ENCODE assay signal across 8 cellular contexts in genomic region chr1:104263110-104263509, GRCh38.
DNase-seq lines count a peak whose midpoint lies in the region; ATAC-seq and TF ChIP-seq lines count a peak whose summit lies in the region.
"Not testable (repeated sequence)": the region's sequence is repeated elsewhere in the genome, so short reads cannot be mapped to it uniquely, and the experiment has no call there.

No MANE protein-coding gene starts in this region.

- H3K79me2 ChIP-seq in hepatocyte = not testable (repeated sequence)

- H3K36me3 ChIP-seq in BE2C; GM06990 (ENCODE audit: control insufficient read depth, insufficient read depth, low read length); RWPE2 (ENCODE audit: low read depth); hepatocyte (replicated peaks; ENCODE audit: insufficient read depth, low read depth): not testable (repeated sequence)

- WGBS in hepatocyte (ENCODE audit: low lambda C conversion rate, missing lambda C conversion rate) = 85% methylated on average over 14 of the region's 14 CpGs

- not testable (repeated sequence) for ATAC-seq in RWPE2 (ENCODE audit: low read depth)

- H2AFZ ChIP-seq in hepatocyte = not testable (repeated sequence)

- H3K9me3 ChIP-seq in BE2C; RWPE2 (ENCODE audit: severe bottlenecking); hepatocyte (ENCODE audit: low read depth): not testable (repeated sequence)

- H4K20me1 ChIP-seq in hepatocyte (ENCODE audit: insufficient read depth, poor library complexity, severe bottlenecking) = not testable (repeated sequence)

- not testable (repeated sequence) for H3K27ac ChIP-seq in RWPE2 (ENCODE audit: poor library complexity, severe bottlenecking); hepatocyte

- not testable (repeated sequence) for H3K4me3 Mint-ChIP-seq in chondrocyte (ENCODE audit: unreplicated experiment); neural crest cell

- H3K27me3 Mint-ChIP-seq in chondrocyte (ENCODE audit: low read depth); neural crest cell (ENCODE audit: low read depth): not testable (repeated sequence)

- not testable (repeated sequence) for H3K27ac Mint-ChIP-seq in chondrocyte (ENCODE audit: unreplicated experiment); neural crest cell (ENCODE audit: unreplicated experiment)

- not testable (repeated sequence) for H3K27me3 ChIP-seq in BE2C; GM06990 (replicated peaks; ENCODE audit: control insufficient read depth, insufficient read depth, low read length); RWPE2 (ENCODE audit: insufficient read depth, poor library complexity, severe bottlenecking); hepatocyte

- H3K4me2 ChIP-seq in hepatocyte = not testable (repeated sequence)

- not testable (repeated sequence) for H3K9me2 ChIP-seq in hepatocyte (replicated peaks; ENCODE audit: insufficient read depth)

- peak; percentile 9 for DNase-seq in BE2C
- not testable (repeated sequence) for DNase-seq in GM06990 (ENCODE audit: extremely low read depth, insufficient read length); LNCaP clone FGC (ENCODE audit: low read depth); RWPE2 (ENCODE audit: low spot score); chondrocyte (ENCODE audit: low spot score); hepatocyte (ENCODE audit: low spot score); neural crest cell (ENCODE audit: low read depth, low spot score)
- peak; percentile 1 for DNase-seq in stimulated activated CD4-positive, alpha-beta T cell treated with anti-CD3 and anti-CD28 coated beads, Interleukin-15, amount 100 ng/mL, for 24 hours

- not testable (repeated sequence) for H3K9me3 Mint-ChIP-seq in chondrocyte (ENCODE audit: low read depth); neural crest cell

- H3K36me3 Mint-ChIP-seq in chondrocyte (ENCODE audit: low read depth); neural crest cell (ENCODE audit: low read depth): not testable (repeated sequence)

- not testable (repeated sequence) for H3K4me1 Mint-ChIP-seq in chondrocyte (ENCODE audit: low read depth); neural crest cell

- TF ChIP-seq CTCF in BE2C (IDR thresholded peaks at IDR 0.05; ENCODE audit: low read depth, low read length) = not testable (repeated sequence)
- TF ChIP-seq CTCF in GM06990 (IDR thresholded peaks at IDR 0.05; ENCODE audit: insufficient read depth, low read length, poor library complexity, severe bottlenecking) (peak; percentile 3), LNCaP clone FGC (IDR thresholded peaks at IDR 0.05; ENCODE audit: control insufficient read depth, extremely low read depth, insufficient read depth) (0 out of 2 replicates have a peak, but pooled peaks have one; percentile 9), RWPE2 (IDR thresholded peaks at IDR 0.05; ENCODE audit: poor library complexity, severe bottlenecking) (peak; percentile 28), chondrocyte (IDR thresholded peaks at IDR 0.05) (peak; percentile 51), hepatocyte (IDR thresholded peaks at IDR 0.05; ENCODE audit: poor library complexity) (peak; percentile 3), neural crest cell (conservative IDR thresholded peaks at IDR 0.05) (peak; percentile 33)

- not testable (repeated sequence) for H3K4me3 ChIP-seq in BE2C (ENCODE audit: low read depth, low read length); GM06990 (replicated peaks; ENCODE audit: low read depth, low read length); LNCaP clone FGC (ENCODE audit: low read depth, low read length); RWPE2 (ENCODE audit: severe bottlenecking); hepatocyte

- H3K4me1 ChIP-seq in BE2C = peaks cover 10% of the 10 kb centered on the region
- H3K4me1 ChIP-seq in RWPE2 (ENCODE audit: insufficient read depth, poor library complexity, severe bottlenecking); hepatocyte (ENCODE audit: insufficient read depth): not testable (repeated sequence)
